ENCODE assay signal across 8 cellular contexts in the genomic region with DNA sequence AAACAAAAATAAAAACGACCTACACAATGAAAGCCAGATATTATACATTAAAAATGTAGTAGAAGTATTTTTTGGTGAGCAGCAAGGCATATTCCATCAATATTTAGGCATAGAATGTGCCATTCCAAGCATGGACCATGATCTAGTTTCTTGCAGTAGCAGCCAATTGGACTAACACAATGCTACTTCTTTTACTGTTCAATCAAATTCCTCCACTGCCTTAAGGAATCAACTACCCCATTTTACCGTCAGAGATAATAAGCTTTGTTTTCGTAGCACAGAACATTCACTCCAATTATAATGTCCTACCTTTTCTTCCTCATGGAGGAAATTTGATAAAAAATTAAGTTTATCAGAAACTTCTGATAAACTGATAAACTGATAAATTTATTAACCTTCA. TPM values are rescaled to one million over a fixed set of nuclear protein-coding genes. Genes with fewer than 3 reads are reported as not detected.
A peak's percentile ranks its signal among the peaks of the same experiment; 100 is the strongest.
DNase-seq lines count a peak whose midpoint lies in the region; ATAC-seq and TF ChIP-seq lines count a peak whose summit lies in the region.

No MANE protein-coding gene starts in this region.

- TF ChIP-seq CTCF in right atrium auricular region (IDR thresholded peaks at IDR 0.05) (no peak), left lung (IDR thresholded peaks at IDR 0.05) (no peak)

- H3K4me1 ChIP-seq in right atrium auricular region (peaks cover 0 to 31% of the 10 kb centered on the region in 2 donors), left lung (peaks cover 0 to 48% of the 10 kb centered on the region in 2 donors), urinary bladder (ENCODE audit: insufficient read depth) (no peaks in the 10 kb centered on the region)

- H3K9me3 Mint-ChIP-seq in activated naive CD8-positive, alpha-beta T cell treated with anti-CD3 and anti-CD28 coated beads for 36 hours = no peaks in the 10 kb centered on the region

- WGBS in urinary bladder = 10% methylated on average over 3 of the region's 3 CpGs

- H3K9me3 ChIP-seq in right atrium auricular region (no peaks in the 10 kb centered on the region), left lung (no peaks in the 10 kb centered on the region)

- ATAC-seq in left ventricle myocardium superior (no peak), left lung (no peak)

- peak overlapping the region; percentile 73 to 93 for H3K4me3 ChIP-seq in right atrium auricular region
- peak overlapping the region; percentile 80 to 94 for H3K4me3 ChIP-seq in left lung
- peak overlapping the region; percentile 14 for H3K4me3 ChIP-seq in urinary bladder (ENCODE audit: low read depth, low read length)

- intact Hi-C loops in left ventricle myocardium superior (cut with micrococcal nuclease) = no loop called here
- intact Hi-C loops in left lung (cut with DNase I) = no loop called here
- intact Hi-C loops in posterior cingulate gyrus (cut with DNase I) = loop anchor here (5.0 kb wide), 2 partner anchors 146 to 149 kb away; a partner anchor contains a TSS

- H3K27ac ChIP-seq in right atrium auricular region (peak overlapping the region; percentile 97 to 100), left lung (peak overlapping the region; percentile 20 to 97), urinary bladder (ENCODE audit: low read depth) (no peak overlapping the region)

- no peaks in the 10 kb centered on the region for H3K27me3 ChIP-seq in right atrium auricular region
- no peaks in the 10 kb centered on the region for H3K27me3 ChIP-seq in left lung

- peak overlapping the region; percentile 73 for H3K27ac Mint-ChIP-seq in activated naive CD8-positive, alpha-beta T cell treated with anti-CD3 and anti-CD28 coated beads for 36 hours

- no peak for DNase-seq in right atrium auricular region (ENCODE audit: low spot score)
- no peak for DNase-seq in left ventricle myocardium superior
- DNase-seq in activated naive CD8-positive, alpha-beta T cell treated with anti-CD3 and anti-CD28 coated beads for 36 hours = no peak
- no peak for DNase-seq in left lung
- no peak for DNase-seq in NCI-H2196 (lab: John Stamatoyannopoulos, UW; ENCODE audit: unreplicated experiment)
- DNase-seq in HuH-7.5 (ENCODE audit: low spot score) = no peak
- no peak for DNase-seq in posterior cingulate gyrus

- H3K27me3 Mint-ChIP-seq in activated naive CD8-positive, alpha-beta T cell treated with anti-CD3 and anti-CD28 coated beads for 36 hours = no peaks in the 10 kb centered on the region

- peak overlapping the region; percentile 88 for H3K4me3 Mint-ChIP-seq in activated naive CD8-positive, alpha-beta T cell treated with anti-CD3 and anti-CD28 coated beads for 36 hours

- peaks cover 32% of the 10 kb centered on the region for H3K4me1 Mint-ChIP-seq in activated naive CD8-positive, alpha-beta T cell treated with anti-CD3 and anti-CD28 coated beads for 36 hours

- H3K36me3 Mint-ChIP-seq in activated naive CD8-positive, alpha-beta T cell treated with anti-CD3 and anti-CD28 coated beads for 36 hours = peaks cover 9% of the 10 kb centered on the region

- no peaks in the 10 kb centered on the region for H3K36me3 ChIP-seq in right atrium auricular region
- peaks cover 0 to 6% of the 10 kb centered on the region in 2 donors for H3K36me3 ChIP-seq in left lung
- H3K36me3 ChIP-seq in urinary bladder (ENCODE audit: insufficient read depth) = no peaks in the 10 kb centered on the region

RNA-seq across cellular contexts. Expression of a gene that starts 1.3 kb away (rescaled TPM):
- total RNA-seq in right atrium auricular region (10 to 100 TPM; 10.5 to 13.7 TPM), left ventricle myocardium superior (12.2 TPM), left lung (10 to 100 TPM; 25.6 to 29.2 TPM), urinary bladder (36.7 TPM)
- total RNA-seq in activated naive CD8-positive, alpha-beta T cell treated with anti-CD3 and anti-CD28 coated beads for 36 hours = 10 to 100 TPM; 19.7 to 21.6 TPM
- 12.1 TPM for polyA plus RNA-seq in urinary bladder

RNA-seq across cellular contexts. Expression of a gene that starts 29.7 kb away (rescaled TPM):
- total RNA-seq in right atrium auricular region (10 to 100 TPM; 10.8 to 13.3 TPM), left ventricle myocardium superior (30.1 TPM), left lung (10 to 100 TPM; 28.7 to 33.8 TPM), urinary bladder (30.2 TPM)
- total RNA-seq in activated naive CD8-positive, alpha-beta T cell treated with anti-CD3 and anti-CD28 coated beads for 36 hours = 10 to 100 TPM; 83.8 TPM
- polyA plus RNA-seq in urinary bladder = 10.8 TPM

RNA-seq across cellular contexts. Expression of a gene that starts 33.0 kb away (rescaled TPM):
- total RNA-seq in right atrium auricular region = 100 to 1,000 TPM in 1 of 2 donors, 10 to 100 TPM in 1; 99.8 to 106 TPM
- 171 TPM for total RNA-seq in left ventricle myocardium superior
- total RNA-seq in activated naive CD8-positive, alpha-beta T cell treated with anti-CD3 and anti-CD28 coated beads for 36 hours = 10 to 100 TPM; 91.2 to 96.0 TPM
- 10 to 100 TPM; 61.8 to 83.2 TPM for total RNA-seq in left lung
- 65.5 TPM for total RNA-seq in urinary bladder
- polyA plus RNA-seq in urinary bladder = 104 TPM

Comparison
In these comparisons a context has a peak if more than half of its experiments do, and no peak if none do; other contexts are left out.
1. H3K4me3 ChIP-seq: peak in every context shown above with its lines; median percentile 87 in left lung; 83 in right atrium auricular region; 14 in urinary bladder.